7 cellular contexts compared by ENCODE assay signal in genomic region chrX:91639230-91639629, GRCh38.
DNase-seq lines count a peak whose midpoint lies in the region; ATAC-seq, FAIRE-seq and TF ChIP-seq lines count a peak whose summit lies in the region.
"Not testable (repeated sequence)": the region's sequence is repeated elsewhere in the genome, so short reads cannot be mapped to it uniquely, and the experiment has no call there.

No MANE protein-coding gene starts in this region.

- H3K4ac ChIP-seq in H9 (ENCODE audit: low read depth, low read length) = not testable (repeated sequence)

- not testable (repeated sequence) for H3K9me3 Mint-ChIP-seq in H9; chondrocyte (ENCODE audit: low read depth); type B pancreatic cell

- not testable (repeated sequence) for H3K27ac ChIP-seq in H9 (ENCODE audit: insufficient read length, low read depth, low read length); hepatocyte; HepG2 (ENCODE audit: extremely low read length, insufficient read depth, low read length)

- H4K91ac ChIP-seq in H9 (ENCODE audit: insufficient read length, low read depth, low read length) = not testable (repeated sequence)

- H3K9me2 ChIP-seq in hepatocyte (replicated peaks; ENCODE audit: insufficient read depth) = not testable (repeated sequence)

- not testable (repeated sequence) for H3K4me2 ChIP-seq in H9 (ENCODE audit: insufficient read depth, insufficient read length, low read length); hepatocyte; HepG2 (ENCODE audit: low read depth, low read length)

- in situ Hi-C loops in HepG2 (cut with HindIII; ENCODE audit: extremely low pct_ligation_motif_present, low pct_unique_long_range_greater_than_20kb) = not testable (repeated sequence)

- not testable (repeated sequence) for H3K27me3 Mint-ChIP-seq in H9 (ENCODE audit: low read depth); chondrocyte (ENCODE audit: low read depth); type B pancreatic cell

- H3K27ac Mint-ChIP-seq in H9; chondrocyte (ENCODE audit: unreplicated experiment); type B pancreatic cell: not testable (repeated sequence)

- POLR2A ChIA-PET in HepG2 (lab: Yijun Ruan, JAX) = not testable (repeated sequence)

- not testable (repeated sequence) for H4K20me1 ChIP-seq in H9 (ENCODE audit: control insufficient read depth, insufficient read depth, insufficient read length); hepatocyte (ENCODE audit: insufficient read depth, poor library complexity, severe bottlenecking); HepG2 (ENCODE audit: insufficient read depth, low read length)

- not testable (repeated sequence) for H2BK12ac ChIP-seq in H9 (ENCODE audit: insufficient read length, low read depth, low read length)

- not testable (repeated sequence) for H3K36me3 Mint-ChIP-seq in H9 (ENCODE audit: insufficient read depth in 1 of 3, low read depth in 3 of 3); chondrocyte (ENCODE audit: low read depth); type B pancreatic cell

- not testable (repeated sequence) for TF ChIP-seq RAD21 in HepG2 (CRISPR knock-in tag; IDR thresholded peaks at IDR 0.05)

- H3K18ac ChIP-seq in H9 (ENCODE audit: insufficient read length, low read depth, low read length) = not testable (repeated sequence)

- not testable (repeated sequence) for H2AFZ ChIP-seq in H9 (ENCODE audit: low read length); hepatocyte; HepG2 (ENCODE audit: low read length)

- H3K79me2 ChIP-seq in H9 (ENCODE audit: insufficient read depth, low read length); hepatocyte; HepG2 (ENCODE audit: insufficient read depth, low read length): not testable (repeated sequence)

- not testable (repeated sequence) for H2BK15ac ChIP-seq in H9 (ENCODE audit: low read depth, low read length)

- not testable (repeated sequence) for TF ChIP-seq EP300 in HepG2 (IDR thresholded peaks at IDR 0.05; ENCODE audit: low read depth in 2 of 2, low read length in 2 of 2); HepG2 (CRISPR knock-in tag; IDR thresholded peaks at IDR 0.05; ENCODE audit: borderline replicate concordance)

- not testable (repeated sequence) for H3K27me3 ChIP-seq in H9 (ENCODE audit: insufficient read depth, low read length); hepatocyte; HepG2 (ENCODE audit: control insufficient read depth in 1 of 2, insufficient read depth in 2 of 2, low read length in 2 of 2)

- H3K14ac ChIP-seq in H9 (ENCODE audit: insufficient read depth, low read length) = not testable (repeated sequence)

- BruUV-seq in HepG2 (replicated peaks; lab: Mats Ljungman, UMichigan) = not testable (repeated sequence)

- not testable (repeated sequence) for H3K36me3 ChIP-seq in hepatocyte (replicated peaks; ENCODE audit: insufficient read depth, low read depth); HepG2 (replicated peaks in 1 of 2; ENCODE audit: control insufficient read depth in 1 of 2, insufficient read depth in 2 of 2, low read length in 2 of 2)

- not testable (repeated sequence) for H3K23me2 ChIP-seq in H9 (ENCODE audit: insufficient read length, low read depth, low read length, poor library complexity, severe bottlenecking)

- not testable (repeated sequence) for H3K9ac ChIP-seq in H9 (ENCODE audit: extremely low read depth, insufficient read length, low read length); HepG2 (ENCODE audit: insufficient read depth, low read depth, low read length)

- H3K56ac ChIP-seq in H9 (ENCODE audit: insufficient read length, low read depth, low read length) = not testable (repeated sequence)

- H2BK20ac ChIP-seq in H9 (ENCODE audit: low read depth, low read length, poor library complexity, severe bottlenecking) = not testable (repeated sequence)

- TF ChIP-seq CTCF in H9 (conservative IDR thresholded peaks at IDR 0.05) = peak; percentile 47
- TF ChIP-seq CTCF in chondrocyte (IDR thresholded peaks at IDR 0.05) = peak; percentile 43
- TF ChIP-seq CTCF in hepatocyte (IDR thresholded peaks at IDR 0.05; ENCODE audit: poor library complexity) = peak; percentile 13
- not testable (repeated sequence) for TF ChIP-seq CTCF in HepG2 (CRISPR knock-in tag; IDR thresholded peaks at IDR 0.05)
- TF ChIP-seq CTCF in type B pancreatic cell (conservative IDR thresholded peaks at IDR 0.05) = peak; percentile 52

- FAIRE-seq in G401.6 (lab: Jason Lieb, UNC) (peak; percentile 71), HepG2 (lab: Jason Lieb, UNC) (peak; percentile 95)

- not testable (repeated sequence) for H4K5ac ChIP-seq in H9 (ENCODE audit: insufficient read length, low read depth, low read length)

- not testable (repeated sequence) for H2BK120ac ChIP-seq in H9 (ENCODE audit: low read depth, low read length, poor library complexity, severe bottlenecking)

- intact Hi-C loops in HepG2 (cut with micrococcal nuclease; ENCODE audit: unreplicated experiment) = not testable (repeated sequence)

- DNase-seq in H9; chondrocyte (ENCODE audit: low spot score); hepatocyte (ENCODE audit: low spot score); HepG2 (ENCODE audit: low spot score); type B pancreatic cell (ENCODE audit: extremely low spot score, unreplicated experiment): not testable (repeated sequence)

- not testable (repeated sequence) for H3K4me1 ChIP-seq in H9 (ENCODE audit: insufficient read depth, low read length); hepatocyte (ENCODE audit: insufficient read depth); HepG2 (ENCODE audit: insufficient read depth, low read length)

- not testable (repeated sequence) for H2BK5ac ChIP-seq in H9 (ENCODE audit: insufficient read length, low read length)

- H3K23ac ChIP-seq in H9 (ENCODE audit: insufficient read length, low read depth, low read length) = not testable (repeated sequence)

- H3K4me3 ChIP-seq in hepatocyte; HepG2 (replicated peaks in 1 of 3; ENCODE audit: insufficient read depth in 1 of 3, low read depth in 2 of 3, low read length in 3 of 3): not testable (repeated sequence)

- WGBS in H9 (ENCODE audit: extremely low coverage, insufficient read length, low lambda C conversion rate) = no CpG with 5 or more reads among the region's 1 CpG
- WGBS in hepatocyte (ENCODE audit: low lambda C conversion rate, missing lambda C conversion rate) = 16% methylated on average over 1 of the region's 1 CpG
- WGBS in HepG2 (ENCODE audit: low lambda C conversion rate) = 0% methylated on average over 1 of the region's 1 CpG

- CTCF ChIA-PET in HepG2 (lab: Yijun Ruan, JAX; ENCODE audit: low intra/inter-chr PET ratio, low total read pairs) = not testable (repeated sequence)

- not testable (repeated sequence) for H3K9me3 ChIP-seq in H9 (ENCODE audit: control insufficient read depth, low read depth, low read length); hepatocyte (ENCODE audit: low read depth); HepG2 (ENCODE audit: low read length)

- not testable (repeated sequence) for H3K79me1 ChIP-seq in H9 (ENCODE audit: insufficient read depth, low read depth, low read length, poor library complexity, severe bottlenecking)

- 0 out of 3 replicates have a peak, but pooled peaks have one; percentile 52 for ATAC-seq in SK-N-SH treated with all-trans-retinoic acid at 6 μM for 48 hours
- ATAC-seq in HepG2 = not testable (repeated sequence)

- not testable (repeated sequence) for H4K8ac ChIP-seq in H9 (replicated peaks; ENCODE audit: insufficient read length, low read depth, low read length)

- not testable (repeated sequence) for H3K4me3 Mint-ChIP-seq in H9; chondrocyte (ENCODE audit: unreplicated experiment); type B pancreatic cell

- TF ChIP-seq POLR2A in HepG2 (IDR thresholded peaks at IDR 0.05; ENCODE audit: insufficient read depth in 1 of 2, low read depth in 2 of 2, low read length in 2 of 2) = not testable (repeated sequence)

- H2AK5ac ChIP-seq in H9 (ENCODE audit: insufficient read length, low read length) = not testable (repeated sequence)

- not testable (repeated sequence) for H3K4me1 Mint-ChIP-seq in H9; chondrocyte (ENCODE audit: low read depth); type B pancreatic cell (ENCODE audit: unreplicated experiment)

- not testable (repeated sequence) for H3T11ph ChIP-seq in H9 (ENCODE audit: low read length)
